14 cellular contexts compared by ENCODE assay signal in genomic region chr18:34039194-34039593, GRCh38.
DNase-seq lines count a peak whose midpoint lies in the region; ATAC-seq, FAIRE-seq and TF ChIP-seq lines count a peak whose summit lies in the region.
"Had no signal": no experiment of that assay in that cellular context is flagged by ENCODE, and none has a peak within 500 bp of the region (broad histone marks: within the 10 kb centered on the region; RNA-seq: fewer than 3 reads in every experiment).

No MANE protein-coding gene starts in this region.

- TF ChIP-seq POLR2A in endothelial cell of umbilical vein (IDR thresholded peaks at IDR 0.05; ENCODE audit: low read depth, low read length) (no peak), Peyer's patch (IDR thresholded peaks at IDR 0.05) (no peak)

- H3K4me2 ChIP-seq in BLaER1 (peak overlapping the region; percentile 72), MM.1S (ENCODE audit: low read depth, low read length) (peak overlapping the region; percentile 43), endothelial cell of umbilical vein (ENCODE audit: insufficient read depth, low read length) (no peak overlapping the region)

- peak; percentile 56 for ATAC-seq in GM18873 (IDR thresholded peaks at IDR 0.05; ENCODE audit: low FRiP score, unreplicated experiment)
- ATAC-seq in GM19397 (IDR thresholded peaks at IDR 0.05; ENCODE audit: unreplicated experiment): no peak
- ATAC-seq in activated T-cell treated with anti-CD3 and anti-CD28 coated beads, Interleukin-2, amount 50 U/mL, for 4 hours: no peak
- ATAC-seq: Panc1 had no signal

- H4K20me1 ChIP-seq in BLaER1 (no peaks in the 10 kb centered on the region), MM.1S (ENCODE audit: insufficient read depth, low read length) (no peaks in the 10 kb centered on the region), endothelial cell of umbilical vein (replicated peaks; ENCODE audit: control insufficient read depth, extremely low read depth, insufficient read depth, low read length) (no peaks in the 10 kb centered on the region)

- H3K9me1 ChIP-seq in endothelial cell of umbilical vein (replicated peaks; ENCODE audit: control insufficient read depth, extremely low read depth, insufficient read depth, low read length): no peaks in the 10 kb centered on the region

- no peaks in the 10 kb centered on the region for H3F3A ChIP-seq in MM.1S (ENCODE audit: insufficient read depth, low read length)

- H3K79me2 ChIP-seq in MM.1S (ENCODE audit: low read length): no peaks in the 10 kb centered on the region
- H3K79me2 ChIP-seq in endothelial cell of umbilical vein (ENCODE audit: control insufficient read depth, insufficient read depth, low read length): no peaks in the 10 kb centered on the region

- H3K9ac ChIP-seq in BLaER1: no peak overlapping the region
- H3K9ac ChIP-seq in MM.1S (ENCODE audit: low read length): no peak overlapping the region
- no peak overlapping the region for H3K9ac ChIP-seq in endothelial cell of umbilical vein (replicated peaks; ENCODE audit: extremely low read depth, insufficient read depth, low read length)

- H3K4me3 Mint-ChIP-seq in activated T-cell treated with anti-CD3 and anti-CD28 coated beads, Interleukin-2, amount 50 U/mL, for 4 hours: no peak overlapping the region

- H3K9me2 ChIP-seq in MM.1S (replicated peaks; ENCODE audit: insufficient read depth, low read length): no peaks in the 10 kb centered on the region

- H3K9me3 ChIP-seq in BLaER1 (peaks cover 3% of the 10 kb centered on the region; the same call in 1 of the 2 replicates), MM.1S (replicated peaks; ENCODE audit: insufficient read depth, low read length) (no peaks in the 10 kb centered on the region), endothelial cell of umbilical vein (replicated peaks; ENCODE audit: control insufficient read depth, insufficient read depth, low read length) (no peaks in the 10 kb centered on the region), Peyer's patch (no peaks in the 10 kb centered on the region)

- no peaks in the 10 kb centered on the region for H3K36me3 ChIP-seq in BLaER1
- no peaks in the 10 kb centered on the region for H3K36me3 ChIP-seq in MM.1S (replicated peaks; ENCODE audit: insufficient read depth, low read length)
- no peaks in the 10 kb centered on the region for H3K36me3 ChIP-seq in endothelial cell of umbilical vein (ENCODE audit: control insufficient read depth in 2 of 2, extremely low read depth in 1 of 2, insufficient read depth in 2 of 2, low read length in 2 of 2)
- H3K36me3 ChIP-seq in Peyer's patch: no peaks in the 10 kb centered on the region

- BruUV-seq in endothelial cell of umbilical vein (replicated peaks; lab: Mats Ljungman, UMichigan): no TSS peak

- H3K27me3 ChIP-seq in BLaER1: no peaks in the 10 kb centered on the region
- no peaks in the 10 kb centered on the region for H3K27me3 ChIP-seq in MM.1S (replicated peaks; ENCODE audit: insufficient read depth, low read length)
- no peaks in the 10 kb centered on the region for H3K27me3 ChIP-seq in endothelial cell of umbilical vein (ENCODE audit: control insufficient read depth in 2 of 2, insufficient read depth in 2 of 2, low read length in 2 of 2)
- no peaks in the 10 kb centered on the region for H3K27me3 ChIP-seq in Peyer's patch

- intact Hi-C loops in endothelial cell of umbilical vein (cut with micrococcal nuclease): no loop called here

- peaks cover 11% of the 10 kb centered on the region for H3K9me3 Mint-ChIP-seq in activated T-cell treated with anti-CD3 and anti-CD28 coated beads, Interleukin-2, amount 50 U/mL, for 4 hours

- no peaks in the 10 kb centered on the region for H3K4me1 Mint-ChIP-seq in activated T-cell treated with anti-CD3 and anti-CD28 coated beads, Interleukin-2, amount 50 U/mL, for 4 hours (ENCODE audit: low read depth)

- H3K27ac ChIP-seq in BLaER1: peak overlapping the region; percentile 23; the same call in 1 of the 2 replicates
- H3K27ac ChIP-seq in MM.1S (ENCODE audit: low read length): no peak overlapping the region
- no peak overlapping the region for H3K27ac ChIP-seq in endothelial cell of umbilical vein (ENCODE audit: insufficient read depth, low read depth, low read length)
- no peak overlapping the region for H3K27ac ChIP-seq in Peyer's patch
- H3K27ac ChIP-seq: C4-2B, skin epidermis, VCaP had no signal

- dilution Hi-C loops in endothelial cell of umbilical vein (cut with MboI; ENCODE audit: extremely low pct_ligation_motif_present, low sequenced_read_pairs): no loop called here

- POLR2A ChIA-PET in endothelial cell of umbilical vein (lab: Charles Lee): no interaction called here

- CTCF ChIA-PET in endothelial cell of umbilical vein (lab: Charles Lee): no interaction called here

- H3K4me1 ChIP-seq in BLaER1: peaks cover 9% of the 10 kb centered on the region; the same call in 1 of the 2 replicates
- H3K4me1 ChIP-seq in MM.1S (ENCODE audit: low read length): peaks cover 15% of the 10 kb centered on the region
- H3K4me1 ChIP-seq in endothelial cell of umbilical vein (ENCODE audit: control insufficient read depth, extremely low read depth, insufficient read depth, low read length): no peaks in the 10 kb centered on the region
- no peaks in the 10 kb centered on the region for H3K4me1 ChIP-seq in Peyer's patch

- TF ChIP-seq CTCF in MM.1S (IDR thresholded peaks at IDR 0.05; ENCODE audit: low read length): no peak
- TF ChIP-seq CTCF in endothelial cell of umbilical vein (IDR thresholded peaks at IDR 0.05; ENCODE audit: extremely low read depth in 1 of 2, insufficient read depth in 1 of 2, low read depth in 1 of 2, low read length in 2 of 2): no peak
- TF ChIP-seq CTCF in Peyer's patch (IDR thresholded peaks at IDR 0.05): no peak

- FAIRE-seq in endothelial cell of umbilical vein (lab: Jason Lieb, UNC): no peak
- FAIRE-seq: frontal cortex, H54 had no signal

- H3K36me3 Mint-ChIP-seq in activated T-cell treated with anti-CD3 and anti-CD28 coated beads, Interleukin-2, amount 50 U/mL, for 4 hours (ENCODE audit: insufficient read depth): no peaks in the 10 kb centered on the region

- DNase-seq in MM.1S (peak; percentile 78), endothelial cell of umbilical vein (ENCODE audit: low read depth, low spot score) (peak; percentile 6), HT-29 (ENCODE audit: low spot score) (no peak), Peyer's patch (no peak)
- DNase-seq in activated T-cell treated with anti-CD3 and anti-CD28 coated beads, Interleukin-2, amount 50 U/mL, for 4 hours: no peak

- no peaks in the 10 kb centered on the region for H3K27me3 Mint-ChIP-seq in activated T-cell treated with anti-CD3 and anti-CD28 coated beads, Interleukin-2, amount 50 U/mL, for 4 hours (ENCODE audit: low read depth)

- peak overlapping the region; percentile 19; the same call in 1 of the 2 replicates for H2AFZ ChIP-seq in MM.1S (ENCODE audit: low read length)
- no peak overlapping the region for H2AFZ ChIP-seq in endothelial cell of umbilical vein (ENCODE audit: low read depth, low read length)

- H3K4me3 ChIP-seq in BLaER1 (no peak overlapping the region), MM.1S (ENCODE audit: low read length) (no peak overlapping the region), endothelial cell of umbilical vein (replicated peaks in 1 of 3; ENCODE audit: insufficient read depth in 1 of 3, low read depth in 1 of 3, low read length in 3 of 3) (no peak overlapping the region), Peyer's patch (no peak overlapping the region)
- H3K4me3 ChIP-seq: skin epidermis had no signal

TF ChIP-seq in endothelial cell of umbilical vein, 7 proteins besides CTCF, POLR2A, EP300 and RAD21:
- TF ChIP-seq EZH2 (IDR thresholded peaks at IDR 0.05; ENCODE audit: borderline replicate concordance, low read depth, low read length, severe bottlenecking) (no peak), JUN (IDR thresholded peaks at IDR 0.05; ENCODE audit: borderline replicate concordance, insufficient read depth, insufficient read length, low read depth) (no peak), POLR2AphosphoS5 (IDR thresholded peaks at IDR 0.05; ENCODE audit: insufficient read depth, low read depth, low read length) (no peak), FOS (IDR thresholded peaks at IDR 0.05; ENCODE audit: borderline replicate concordance, insufficient read depth, low read length) (no peak), GATA2 (IDR thresholded peaks at IDR 0.05; ENCODE audit: insufficient read depth, insufficient read length, low read depth, low read length) (no peak), MYC (IDR thresholded peaks at IDR 0.05; ENCODE audit: low read depth, low read length) (no peak)

Comparison
In these comparisons a context has a peak if more than half of its experiments do, and no peak if none do; other contexts are left out.
1. DNase-seq: peak in MM.1S (single experiment) and endothelial cell of umbilical vein (single experiment); none in HT-29 (single experiment), activated T-cell treated with anti-CD3 and anti-CD28 coated beads, Interleukin-2, amount 50 U/mL, for 4 hours (single experiment) and Peyer's patch (0 of 3).